26 cellular contexts compared by ENCODE assay signal in genomic region chr20:52399352-52399751, GRCh38.
"Had no signal": no experiment of that assay in that cellular context is flagged by ENCODE, and none has a peak within 500 bp of the region (broad histone marks: within the 10 kb centered on the region; RNA-seq: fewer than 3 reads in every experiment).

No MANE protein-coding gene starts in this region.

- H3K27ac Mint-ChIP-seq: natural killer cell treated with Interleukin-12 subunit alpha and Interleukin-12 subunit beta and Interleukin-15 and Interleukin-18, amount 100 ng/mL, for 72 hours; stimulated activated naive B cell treated with anti-CD40 and anti-IgM and Interleukin-4, amounts not matched to agents 10 μg/mL and 1 μg/mL and 100 μg/mL, for 72 hours had no signal

- H3K4me3 Mint-ChIP-seq: natural killer cell treated with Interleukin-12 subunit alpha and Interleukin-12 subunit beta and Interleukin-15 and Interleukin-18, amount 100 ng/mL, for 72 hours; stimulated activated naive B cell treated with anti-CD40 and anti-IgM and Interleukin-4, amounts not matched to agents 10 μg/mL and 1 μg/mL and 100 μg/mL, for 72 hours had no signal

- H3K9me3 Mint-ChIP-seq: natural killer cell treated with Interleukin-12 subunit alpha and Interleukin-12 subunit beta and Interleukin-15 and Interleukin-18, amount 100 ng/mL, for 72 hours had no signal

- H3K27me3 ChIP-seq: left lung, pancreas, stomach, testis, thyroid gland, upper lobe of left lung, vagina had no signal

- H3K27ac ChIP-seq: left lung, lower lobe of right lung, pancreas, prostate gland, skin epidermis, stomach, testis, thyroid gland, transverse colon, upper lobe of left lung, vagina had no signal

- H3K36me3 Mint-ChIP-seq: natural killer cell treated with Interleukin-12 subunit alpha and Interleukin-12 subunit beta and Interleukin-15 and Interleukin-18, amount 100 ng/mL, for 72 hours; stimulated activated naive B cell treated with anti-CD40 and anti-IgM and Interleukin-4, amounts not matched to agents 10 μg/mL and 1 μg/mL and 100 μg/mL, for 72 hours had no signal

- H3K4me1 Mint-ChIP-seq: stimulated activated naive B cell treated with anti-CD40 and anti-IgM and Interleukin-4, amounts not matched to agents 10 μg/mL and 1 μg/mL and 100 μg/mL, for 72 hours had no signal

- H3K36me3 ChIP-seq: left lung, lower lobe of right lung, pancreas, prostate gland, stomach, thyroid gland, transverse colon, upper lobe of left lung, vagina had no signal

- H3K9me3 ChIP-seq: left lung, lower lobe of right lung, pancreas, prostate gland, stomach, testis, thyroid gland, transverse colon, upper lobe of left lung, vagina had no signal

- H3K4me1 ChIP-seq: left lung, lower lobe of right lung, pancreas, prostate gland, stomach, testis, thyroid gland, transverse colon, upper lobe of left lung, vagina had no signal

- DNase-seq: left colon; left lung; lower lobe of right lung; mammary epithelial cell; mesenchymal stem cell; nucleus accumbens; pancreas; posterior cingulate gyrus; retina; right cardiac atrium; stimulated activated CD4-positive, alpha-beta T cell treated with anti-CD3 and anti-CD28 coated beads, Interleukin-12 subunit alpha, Interleukin-12 subunit beta, amount 100 ng/mL, for 4 hours; stimulated activated CD4-positive, alpha-beta T cell treated with anti-CD3 and anti-CD28 coated beads, Interleukin-15, amount 100 ng/mL, for 24 hours; stimulated activated CD4-positive, alpha-beta T cell treated with anti-CD3 and anti-CD28 coated beads, Interleukin-2, amount 100 ng/mL, for 24 hours; stimulated activated CD4-positive, alpha-beta T cell treated with anti-CD3 and anti-CD28 coated beads, Interleukin-4, amount 100 ng/mL, for 1 hour; stimulated activated naive B cell treated with anti-CD40 and anti-IgM and Interleukin-4, amounts not matched to agents 10 μg/mL and 1 μg/mL and 100 μg/mL, for 72 hours; stimulated activated naive CD8-positive, alpha-beta T cell treated with anti-CD3 and anti-CD28 coated beads, Interleukin-15, Interleukin-2, amounts not matched to agents 100 U/mL and 50 U/mL, for 24 hours; stomach; testis; thyroid gland; transverse colon; upper lobe of left lung had no signal

- H3K4me3 ChIP-seq: left lung, lower lobe of right lung, pancreas, prostate gland, skin epidermis, stomach, testis, thyroid gland, transverse colon, upper lobe of left lung, vagina had no signal

- ATAC-seq: left colon; left lung; lower lobe of right lung; natural killer cell treated with Interleukin-12 subunit alpha and Interleukin-12 subunit beta and Interleukin-15 and Interleukin-18, amount 100 ng/mL, for 72 hours; pancreas; right cardiac atrium; sciatic nerve; stimulated activated naive B cell treated with anti-CD40 and anti-IgM and Interleukin-4, amounts not matched to agents 10 μg/mL and 1 μg/mL and 100 μg/mL, for 72 hours; stimulated activated naive CD8-positive, alpha-beta T cell treated with anti-CD3 and anti-CD28 coated beads, Interleukin-15, Interleukin-2, amounts not matched to agents 100 U/mL and 50 U/mL, for 24 hours had no signal
